1 cellular context compared by ENCODE assay signal in the genomic region with DNA sequence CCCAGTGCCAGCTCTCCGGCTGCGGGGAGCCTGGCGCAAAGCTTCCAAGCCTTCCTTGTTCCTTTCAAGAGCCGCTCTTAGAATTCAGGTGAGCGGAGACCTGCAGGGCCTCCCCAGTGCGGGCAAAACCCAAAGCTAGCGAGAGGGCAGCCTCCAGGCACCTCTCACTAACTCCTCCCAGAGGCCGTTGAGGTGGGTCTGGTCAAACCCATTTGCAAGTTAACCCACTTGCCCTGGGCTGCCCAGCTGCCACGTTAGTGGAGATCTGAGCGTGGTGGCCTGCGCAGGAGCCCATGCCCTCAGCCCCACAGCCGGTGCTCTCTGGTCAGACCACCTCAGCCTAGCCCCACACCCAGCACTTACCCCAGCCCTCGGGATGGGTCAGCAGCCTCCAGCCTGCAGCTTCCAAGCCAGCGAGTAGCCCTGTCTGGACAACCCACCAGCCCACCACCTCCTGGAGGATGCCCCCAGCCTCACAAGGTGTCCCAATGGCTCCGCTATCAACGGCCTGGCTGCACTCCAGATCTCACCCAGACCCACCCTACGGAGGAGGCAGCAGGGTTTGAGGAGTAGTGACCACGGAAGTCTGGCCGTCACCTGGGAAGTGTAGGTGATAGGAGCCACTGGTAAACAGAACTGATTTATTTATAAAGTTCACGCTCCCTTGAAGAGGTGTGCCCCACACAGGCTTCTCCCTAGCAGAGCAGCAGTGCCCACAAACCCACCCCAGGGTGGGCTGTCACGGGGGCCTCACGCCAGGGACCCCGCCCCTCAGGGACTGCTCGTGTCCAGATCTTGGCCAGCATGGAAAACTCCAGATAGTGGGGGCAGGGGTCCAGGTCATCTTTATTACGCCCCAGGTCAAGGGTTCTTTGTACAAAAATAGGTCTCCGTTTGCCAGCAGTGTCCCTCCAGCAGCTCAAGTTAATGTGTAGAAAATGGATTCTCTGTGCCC.
TF ChIP-seq lines count a peak whose summit lies in the region.

No MANE protein-coding gene starts in this region.

TF ChIP-seq in A549, 52 proteins besides CTCF, POLR2A, EP300 and RAD21:
- TF ChIP-seq ZC3H11A (IDR thresholded peaks at IDR 0.05) (no peak), GATA3 (IDR thresholded peaks at IDR 0.05; ENCODE audit: borderline replicate concordance) (no peak)
